22 cellular contexts compared by ENCODE assay signal in genomic region chr6:38248500-38249234, GRCh38.
DNase-seq lines count a peak whose midpoint lies in the region; ATAC-seq, FAIRE-seq and TF ChIP-seq lines count a peak whose summit lies in the region.
"Had no signal": no experiment of that assay in that cellular context is flagged by ENCODE, and none has a peak within 500 bp of the region (broad histone marks: within the 10 kb centered on the region; RNA-seq: fewer than 3 reads in every experiment).

No MANE protein-coding gene starts in this region.

- intact Hi-C loops in prostate gland (cut with DNase I): no loop called here
- intact Hi-C loops in HepG2 (cut with micrococcal nuclease; ENCODE audit: unreplicated experiment): no loop called here

- TF ChIP-seq POLR2A in prostate gland (IDR thresholded peaks at IDR 0.05): no peak
- TF ChIP-seq POLR2A in HepG2 (IDR thresholded peaks at IDR 0.05; ENCODE audit: insufficient read depth in 1 of 2, low read depth in 2 of 2, low read length in 2 of 2): no peak

- H3K79me2 ChIP-seq in ACC112 (ENCODE audit: control insufficient read depth, insufficient read depth, low read length, unreplicated experiment) (no peaks in the 10 kb centered on the region), HepG2 (ENCODE audit: insufficient read depth, low read length) (no peaks in the 10 kb centered on the region)

- H2AFZ ChIP-seq in ACC112 (ENCODE audit: low read length, unreplicated experiment) (no peak overlapping the region), HepG2 (ENCODE audit: low read length) (no peak overlapping the region)

- peak overlapping the region; percentile 38 for H3K27ac ChIP-seq in ACC112 (ENCODE audit: low read depth, low read length)
- H3K27ac ChIP-seq in prostate gland: no peak overlapping the region
- H3K27ac ChIP-seq in HepG2 (ENCODE audit: extremely low read length, insufficient read depth, low read length): no peak overlapping the region
- H3K27ac ChIP-seq: right atrium auricular region, VCaP had no signal

- H3K9me3 ChIP-seq in prostate gland: no peaks in the 10 kb centered on the region
- H3K9me3 ChIP-seq in HepG2 (ENCODE audit: low read length): no peaks in the 10 kb centered on the region
- H3K9me3 ChIP-seq: right atrium auricular region had no signal

- TF ChIP-seq EP300 in HepG2 (IDR thresholded peaks at IDR 0.05; ENCODE audit: low read depth in 2 of 2, low read length in 2 of 2): no peak
- no peak for TF ChIP-seq EP300 in HepG2 (CRISPR knock-in tag; IDR thresholded peaks at IDR 0.05; ENCODE audit: borderline replicate concordance)

- H3K36me3 ChIP-seq in ACC112 (ENCODE audit: insufficient read depth, low read length): 0 out of 2 replicates have a peak, but pooled peaks cover 6% of the 10 kb centered on the region
- H3K36me3 ChIP-seq in prostate gland: no peaks in the 10 kb centered on the region
- no peaks in the 10 kb centered on the region for H3K36me3 ChIP-seq in HepG2 (replicated peaks in 1 of 2; ENCODE audit: control insufficient read depth in 1 of 2, insufficient read depth in 2 of 2, low read length in 2 of 2)
- H3K36me3 ChIP-seq: right atrium auricular region had no signal

- ATAC-seq in SK-N-SH treated with all-trans-retinoic acid at 6 μM for 48 hours: peak; percentile 69
- ATAC-seq in HepG2: no peak
- ATAC-seq: left ventricle myocardium superior had no signal

- 96% methylated on average over 9 of the region's 9 CpGs for WGBS in prostate gland
- 62% methylated on average over 9 of the region's 9 CpGs for WGBS in HepG2 (ENCODE audit: low lambda C conversion rate)

- TF ChIP-seq RAD21 in HepG2 (CRISPR knock-in tag; IDR thresholded peaks at IDR 0.05): no peak

- H3K4me3 ChIP-seq in ACC112 (ENCODE audit: low read depth, low read length) (no peak overlapping the region), foreskin fibroblast (ENCODE audit: low read depth in 1 of 2, low read length in 2 of 2) (no peak overlapping the region), prostate gland (no peak overlapping the region), HepG2 (replicated peaks in 1 of 3; ENCODE audit: insufficient read depth in 1 of 3, low read depth in 2 of 3, low read length in 3 of 3) (no peak overlapping the region)
- H3K4me3 ChIP-seq: right atrium auricular region had no signal

- CTCF ChIA-PET in HepG2 (lab: Yijun Ruan, JAX; ENCODE audit: low intra/inter-chr PET ratio, low total read pairs): no interaction called here

- DNase-seq in HPDE6-E6E7 (ENCODE audit: extremely low spot score) (peak; percentile 58), foreskin fibroblast (peak; percentile 32 to 69), prostate gland (ENCODE audit: low spot score) (no peak), dermis blood vessel endothelial cell (no peak), T-helper 9 cell (no peak), HepG2 (ENCODE audit: low spot score) (no peak)
- DNase-seq: activated CD4-positive, alpha-beta T cell treated with anti-CD3 and anti-CD28 coated beads, Interleukin-2, amount 50 U/mL, for 4 hours; activated naive CD4-positive, alpha-beta T cell; CD8-positive, alpha-beta memory T cell; H9; Kasumi-1; left ventricle myocardium superior; NCI-H1436; NCI-H345; NK-92 treated with Interleukin-12 subunit alpha and Interleukin-12 subunit beta, amount 100 ng/mL, for 24 hours; nucleus accumbens; stimulated activated CD4-positive, alpha-beta T cell treated with anti-CD3 and anti-CD28 coated beads, Interleukin-15, amount 100 ng/mL, for 24 hours; stimulated activated naive CD4-positive, alpha-beta T cell had no signal

- H3K4me2 ChIP-seq in HepG2 (ENCODE audit: low read depth, low read length): no peak overlapping the region

- in situ Hi-C loops in HepG2 (cut with HindIII; ENCODE audit: extremely low pct_ligation_motif_present, low pct_unique_long_range_greater_than_20kb): no loop called here

- FAIRE-seq in HepG2 (lab: Jason Lieb, UNC): no peak

- no peaks in the 10 kb centered on the region for H4K20me1 ChIP-seq in HepG2 (ENCODE audit: insufficient read depth, low read length)

- no TSS peak for BruUV-seq in HepG2 (replicated peaks; lab: Mats Ljungman, UMichigan)

- H3K9ac ChIP-seq in HepG2 (ENCODE audit: insufficient read depth, low read depth, low read length): no peak overlapping the region

- peaks cover 7% of the 10 kb centered on the region for H3K4me1 ChIP-seq in ACC112 (ENCODE audit: control insufficient read depth, insufficient read depth, low read length, unreplicated experiment)
- no peaks in the 10 kb centered on the region for H3K4me1 ChIP-seq in prostate gland (replicated peaks)
- H3K4me1 ChIP-seq in HepG2 (ENCODE audit: insufficient read depth, low read length): no peaks in the 10 kb centered on the region

- POLR2A ChIA-PET in HepG2 (lab: Yijun Ruan, JAX): no interaction called here

- no peak for TF ChIP-seq CTCF in foreskin fibroblast (IDR thresholded peaks at IDR 0.05; ENCODE audit: low read depth, low read length)
- TF ChIP-seq CTCF in prostate gland (IDR thresholded peaks at IDR 0.05): no peak
- no peak for TF ChIP-seq CTCF in HepG2 (CRISPR knock-in tag; IDR thresholded peaks at IDR 0.05)

- H3K27me3 ChIP-seq in ACC112 (ENCODE audit: insufficient read depth, low read length) (no peaks in the 10 kb centered on the region), prostate gland (replicated peaks; ENCODE audit: insufficient read depth) (no peaks in the 10 kb centered on the region), HepG2 (ENCODE audit: control insufficient read depth in 1 of 2, insufficient read depth in 2 of 2, low read length in 2 of 2) (no peaks in the 10 kb centered on the region)
- H3K27me3 ChIP-seq: right atrium auricular region had no signal

TF ChIP-seq in SK-N-SH treated with all-trans-retinoic acid at 6 μM for 48 hours, 23 proteins besides CTCF, POLR2A, EP300 and RAD21 (continues in another document):
- TF ChIP-seq ZFP3 (CRISPR knock-in tag; IDR thresholded peaks at IDR 0.05) (no peak), TOX (CRISPR knock-in tag; IDR thresholded peaks at IDR 0.05; ENCODE audit: borderline replicate concordance) (0 out of 2 replicates have a peak, but pooled peaks have one; percentile 7), PPARA (CRISPR knock-in tag; IDR thresholded peaks at IDR 0.05; ENCODE audit: borderline replicate concordance) (no peak), SNAI2 (CRISPR knock-in tag; IDR thresholded peaks at IDR 0.05) (no peak), ESRRG (CRISPR knock-in tag; IDR thresholded peaks at IDR 0.05) (no peak), TCF4 (CRISPR knock-in tag; IDR thresholded peaks at IDR 0.05; ENCODE audit: borderline replicate concordance) (no peak)
- TF ChIP-seq, protein P1, sequence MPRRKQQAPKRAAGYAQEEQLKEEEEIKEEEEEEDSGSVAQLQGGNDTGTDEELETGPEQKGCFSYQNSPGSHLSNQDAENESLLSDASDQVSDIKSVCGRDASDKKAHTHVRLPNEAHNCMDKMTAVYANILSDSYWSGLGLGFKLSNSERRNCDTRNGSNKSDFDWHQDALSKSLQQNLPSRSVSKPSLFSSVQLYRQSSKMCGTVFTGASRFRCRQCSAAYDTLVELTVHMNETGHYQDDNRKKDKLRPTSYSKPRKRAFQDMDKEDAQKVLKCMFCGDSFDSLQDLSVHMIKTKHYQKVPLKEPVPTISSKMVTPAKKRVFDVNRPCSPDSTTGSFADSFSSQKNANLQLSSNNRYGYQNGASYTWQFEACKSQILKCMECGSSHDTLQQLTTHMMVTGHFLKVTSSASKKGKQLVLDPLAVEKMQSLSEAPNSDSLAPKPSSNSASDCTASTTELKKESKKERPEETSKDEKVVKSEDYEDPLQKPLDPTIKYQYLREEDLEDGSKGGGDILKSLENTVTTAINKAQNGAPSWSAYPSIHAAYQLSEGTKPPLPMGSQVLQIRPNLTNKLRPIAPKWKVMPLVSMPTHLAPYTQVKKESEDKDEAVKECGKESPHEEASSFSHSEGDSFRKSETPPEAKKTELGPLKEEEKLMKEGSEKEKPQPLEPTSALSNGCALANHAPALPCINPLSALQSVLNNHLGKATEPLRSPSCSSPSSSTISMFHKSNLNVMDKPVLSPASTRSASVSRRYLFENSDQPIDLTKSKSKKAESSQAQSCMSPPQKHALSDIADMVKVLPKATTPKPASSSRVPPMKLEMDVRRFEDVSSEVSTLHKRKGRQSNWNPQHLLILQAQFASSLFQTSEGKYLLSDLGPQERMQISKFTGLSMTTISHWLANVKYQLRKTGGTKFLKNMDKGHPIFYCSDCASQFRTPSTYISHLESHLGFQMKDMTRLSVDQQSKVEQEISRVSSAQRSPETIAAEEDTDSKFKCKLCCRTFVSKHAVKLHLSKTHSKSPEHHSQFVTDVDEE (CRISPR knock-in tag; IDR thresholded peaks at IDR 0.05): no peak

TF ChIP-seq in HepG2, 621 proteins besides CTCF, POLR2A, EP300 and RAD21 (continues in another document):
- no peak for TF ChIP-seq MAFK (conservative IDR thresholded peaks at IDR 0.05 in 1 of 2, IDR thresholded peaks at IDR 0.05 in 1 of 2; ENCODE audit: low read length in 2 of 2)
- TF ChIP-seq GTF2F1 (IDR thresholded peaks at IDR 0.05; ENCODE audit: low read length): no peak
- TF ChIP-seq, protein P2, sequence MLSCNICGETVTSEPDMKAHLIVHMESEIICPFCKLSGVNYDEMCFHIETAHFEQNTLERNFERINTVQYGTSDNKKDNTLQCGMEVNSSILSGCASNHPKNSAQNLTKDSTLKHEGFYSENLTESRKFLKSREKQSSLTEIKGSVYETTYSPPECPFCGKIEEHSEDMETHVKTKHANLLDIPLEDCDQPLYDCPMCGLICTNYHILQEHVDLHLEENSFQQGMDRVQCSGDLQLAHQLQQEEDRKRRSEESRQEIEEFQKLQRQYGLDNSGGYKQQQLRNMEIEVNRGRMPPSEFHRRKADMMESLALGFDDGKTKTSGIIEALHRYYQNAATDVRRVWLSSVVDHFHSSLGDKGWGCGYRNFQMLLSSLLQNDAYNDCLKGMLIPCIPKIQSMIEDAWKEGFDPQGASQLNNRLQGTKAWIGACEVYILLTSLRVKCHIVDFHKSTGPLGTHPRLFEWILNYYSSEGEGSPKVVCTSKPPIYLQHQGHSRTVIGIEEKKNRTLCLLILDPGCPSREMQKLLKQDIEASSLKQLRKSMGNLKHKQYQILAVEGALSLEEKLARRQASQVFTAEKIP (CRISPR knock-in tag; IDR thresholded peaks at IDR 0.05; ENCODE audit: borderline replicate concordance): no peak
- TF ChIP-seq ELF3 (CRISPR knock-in tag; IDR thresholded peaks at IDR 0.05): no peak
- no peak for TF ChIP-seq RARA (CRISPR knock-in tag; IDR thresholded peaks at IDR 0.05)
- TF ChIP-seq ZNF101 (CRISPR knock-in tag; IDR thresholded peaks at IDR 0.05; ENCODE audit: borderline replicate concordance, low read depth): no peak
- no peak for TF ChIP-seq XRCC5 (optimal IDR thresholded peaks at IDR 0.05; ENCODE audit: low read length)

Comparison
In these comparisons a context has a peak if more than half of its experiments do, and no peak if none do; other contexts are left out.
1. DNase-seq: peak in HPDE6-E6E7 (single experiment) and foreskin fibroblast (2 of 2); none in prostate gland (single experiment), dermis blood vessel endothelial cell (single experiment), T-helper 9 cell (single experiment) and HepG2 (single experiment).